Comparison of ENCODE assay signal across 8 cellular contexts in genomic region chr6:133880006-133880405, GRCh38. TPM values are rescaled to one million over a fixed set of nuclear protein-coding genes. Genes with fewer than 3 reads are reported as not detected.
"Had no signal": no experiment of that assay in that cellular context is flagged by ENCODE, and none has a peak within 500 bp of the region (broad histone marks: within the 10 kb centered on the region; RNA-seq: fewer than 3 reads in every experiment).

No MANE protein-coding gene starts in this region.

- H3K4me3 ChIP-seq: GM12878 had no signal

- FAIRE-seq: G401.6, GM12878, GM12891, GM12892, GM18507, GM19239 had no signal

- DNase-seq: GDM1, GF-D8 had no signal

- ATAC-seq: GM12878 had no signal

RNA-seq across cellular contexts. Expression of gene TCF21, which starts 8.9 kb away (rescaled TPM):
- polyA plus RNA-seq: GM12878 had no signal
